22 cellular contexts compared by ENCODE assay signal in genomic region chr13:38473305-38473704, GRCh38.
DNase-seq lines count a peak whose midpoint lies in the region; ATAC-seq, FAIRE-seq and TF ChIP-seq lines count a peak whose summit lies in the region.
"Had no signal": no experiment of that assay in that cellular context is flagged by ENCODE, and none has a peak within 500 bp of the region (broad histone marks: within the 10 kb centered on the region; RNA-seq: fewer than 3 reads in every experiment).

No MANE protein-coding gene starts in this region.

- no peak overlapping the region for H4K5ac ChIP-seq in H1 (ENCODE audit: insufficient read length, low read depth, low read length)

- no peak overlapping the region for H3K4me3 Mint-ChIP-seq in stimulated activated naive CD8-positive, alpha-beta T cell treated with anti-CD3 and anti-CD28 coated beads, Interleukin-15, amount 100 ng/mL, for 72 hours
- H3K4me3 Mint-ChIP-seq: B cell; CD4-positive, CD25-positive, alpha-beta regulatory T cell; CD8-positive, alpha-beta T cell; HFFc6 had no signal

- intact Hi-C loops in HepG2 (cut with micrococcal nuclease; ENCODE audit: unreplicated experiment) (no loop called here), right lobe of liver (cut with DNase I) (no loop called here), heart right ventricle (cut with DNase I) (loop anchor here in 1 of 10 donors (5.0 kb wide), 1 partner anchor 326 kb away; no protein-coding TSS in a partner anchor)

- no peak overlapping the region for H3K14ac ChIP-seq in H1 (ENCODE audit: insufficient read length)

- no peak overlapping the region for H3K4ac ChIP-seq in H1 (replicated peaks; ENCODE audit: insufficient read length, low read depth, low read length)

- in situ Hi-C loops in HepG2 (cut with HindIII; ENCODE audit: extremely low pct_ligation_motif_present, low pct_unique_long_range_greater_than_20kb), result no loop called here

- no peak overlapping the region for H2BK20ac ChIP-seq in H1 (ENCODE audit: low read length)

- CTCF ChIA-PET in HepG2 (lab: Yijun Ruan, JAX; ENCODE audit: low intra/inter-chr PET ratio, low total read pairs), result no interaction called here
- CTCF ChIA-PET in H1 (lab: Charles Lee; ENCODE audit: partially characterized antibody), result interaction anchor here (1.3 kb wide), 1 partner anchor 15 kb away, joined by 3 read pairs; no protein-coding TSS in a partner anchor

- H2BK12ac ChIP-seq in H1 (ENCODE audit: low read depth, low read length), result no peak overlapping the region

- FAIRE-seq in HepG2 (lab: Jason Lieb, UNC), result no peak
- no peak for FAIRE-seq in H1 (lab: Jason Lieb, UNC)
- FAIRE-seq: GM12892, H54 had no signal

- H2AK5ac ChIP-seq in H1 (ENCODE audit: low read depth, low read length), result no peak overlapping the region

- no peaks in the 10 kb centered on the region for H3K4me1 Mint-ChIP-seq in stimulated activated naive CD8-positive, alpha-beta T cell treated with anti-CD3 and anti-CD28 coated beads, Interleukin-15, amount 100 ng/mL, for 72 hours
- H3K4me1 Mint-ChIP-seq: B cell; CD4-positive, CD25-positive, alpha-beta regulatory T cell had no signal

- no peak overlapping the region for H3K23ac ChIP-seq in H1 (ENCODE audit: insufficient read length)

- no peaks in the 10 kb centered on the region for H3K79me1 ChIP-seq in H1 (ENCODE audit: low read depth, low read length)

- H2AFZ ChIP-seq in HepG2 (ENCODE audit: low read length) (no peak overlapping the region), H1 (ENCODE audit: low read length) (peak overlapping the region; percentile 81)
- H2AFZ ChIP-seq: GM23248 had no signal

- TF ChIP-seq POLR2A in HepG2 (IDR thresholded peaks at IDR 0.05; ENCODE audit: insufficient read depth in 1 of 2, low read depth in 2 of 2, low read length in 2 of 2), result no peak
- TF ChIP-seq POLR2A in right lobe of liver (IDR thresholded peaks at IDR 0.05), result no peak
- TF ChIP-seq POLR2A in H1 (IDR thresholded peaks at IDR 0.05; ENCODE audit: control extremely low read depth in 1 of 2, low read depth in 2 of 2, low read length in 2 of 2), result no peak

- POLR2A ChIA-PET in HepG2 (lab: Yijun Ruan, JAX) (no interaction called here), H1 (lab: Charles Lee; ENCODE audit: partially characterized antibody) (interaction anchor here (0.6 kb wide), 1 partner anchor 15 kb away, joined by 3 read pairs; no protein-coding TSS in a partner anchor)

- TF ChIP-seq RAD21 in HepG2 (CRISPR knock-in tag; IDR thresholded peaks at IDR 0.05) (no peak), H1 (IDR thresholded peaks at IDR 0.05 in 1 of 2, conservative IDR thresholded peaks at IDR 0.05 in 1 of 2; ENCODE audit: low read depth in 2 of 2, low read length in 2 of 2) (no peak)

- no peak overlapping the region for H4K8ac ChIP-seq in H1 (ENCODE audit: extremely low read depth, insufficient read depth, low read length)

- H4K20me1 ChIP-seq in HepG2 (ENCODE audit: insufficient read depth, low read length) (no peaks in the 10 kb centered on the region), H1 (replicated peaks in 1 of 2; ENCODE audit: control insufficient read depth in 1 of 2, insufficient read depth in 2 of 2, low read length in 2 of 2) (no peaks in the 10 kb centered on the region)
- H4K20me1 ChIP-seq: BLaER1 had no signal

- H3K79me2 ChIP-seq in HepG2 (ENCODE audit: insufficient read depth, low read length), result no peaks in the 10 kb centered on the region
- H3K79me2 ChIP-seq in H1 (ENCODE audit: control insufficient read depth in 1 of 2, insufficient read depth in 2 of 2, low read length in 2 of 2), result no peaks in the 10 kb centered on the region

- no peak overlapping the region for H3K18ac ChIP-seq in H1 (ENCODE audit: extremely low read depth, low read length)

- H3K4me1 ChIP-seq in HepG2 (ENCODE audit: insufficient read depth, low read length), result no peaks in the 10 kb centered on the region
- H3K4me1 ChIP-seq in right lobe of liver, result no peaks in the 10 kb centered on the region
- no peaks in the 10 kb centered on the region for H3K4me1 ChIP-seq in H1 (replicated peaks in 1 of 4; ENCODE audit: control insufficient read depth in 3 of 4, insufficient read depth in 4 of 4, low read length in 3 of 4)
- no peaks in the 10 kb centered on the region for H3K4me1 ChIP-seq in heart right ventricle
- H3K4me1 ChIP-seq: BLaER1, Caco-2, HAP-1 had no signal

- H4K91ac ChIP-seq in H1 (replicated peaks; ENCODE audit: insufficient read length, low read length), result no peak overlapping the region

- H3K36me3 ChIP-seq in HepG2 (replicated peaks in 1 of 2; ENCODE audit: control insufficient read depth in 1 of 2, insufficient read depth in 2 of 2, low read length in 2 of 2) (no peaks in the 10 kb centered on the region), right lobe of liver (no peaks in the 10 kb centered on the region), H1 (ENCODE audit: control insufficient read depth in 2 of 4, insufficient read depth in 4 of 4, low read length in 3 of 4) (no peaks in the 10 kb centered on the region), heart right ventricle (no peaks in the 10 kb centered on the region)
- H3K36me3 ChIP-seq: BLaER1, HAP-1 had no signal

- H3K9me3 ChIP-seq in HepG2 (ENCODE audit: low read length), result no peaks in the 10 kb centered on the region
- H3K9me3 ChIP-seq in right lobe of liver, result no peaks in the 10 kb centered on the region
- no peaks in the 10 kb centered on the region; a peak in 1 of 4 replicates for H3K9me3 ChIP-seq in H1 (ENCODE audit: insufficient read depth in 2 of 2, low read depth in 1 of 2, low read length in 1 of 2)
- no peaks in the 10 kb centered on the region for H3K9me3 ChIP-seq in heart right ventricle
- H3K9me3 ChIP-seq: BLaER1, Caco-2, HAP-1 had no signal

- no peaks in the 10 kb centered on the region for H3K9me3 Mint-ChIP-seq in stimulated activated naive CD8-positive, alpha-beta T cell treated with anti-CD3 and anti-CD28 coated beads, Interleukin-15, amount 100 ng/mL, for 72 hours
- H3K9me3 Mint-ChIP-seq: CD4-positive, CD25-positive, alpha-beta regulatory T cell; CD8-positive, alpha-beta T cell; HFFc6 had no signal

- no peaks in the 10 kb centered on the region for H3K23me2 ChIP-seq in H1 (ENCODE audit: low read depth, low read length)

- TF ChIP-seq CTCF in HepG2 (CRISPR knock-in tag; IDR thresholded peaks at IDR 0.05), result no peak
- TF ChIP-seq CTCF in right lobe of liver (IDR thresholded peaks at IDR 0.05), result no peak
- TF ChIP-seq CTCF in H1 (IDR thresholded peaks at IDR 0.05; ENCODE audit: control extremely low read depth in 1 of 3, insufficient read depth in 1 of 3, low read depth in 1 of 3, low read length in 3 of 3), result no peak
- no peak for TF ChIP-seq CTCF in heart right ventricle (IDR thresholded peaks at IDR 0.05)
- no peak for TF ChIP-seq CTCF in foreskin fibroblast (IDR thresholded peaks at IDR 0.05; ENCODE audit: low read depth, low read length)

- H3K4me2 ChIP-seq in HepG2 (ENCODE audit: low read depth, low read length), result no peak overlapping the region
- H3K4me2 ChIP-seq in H1 (ENCODE audit: insufficient read depth in 1 of 2, low read depth in 2 of 2, low read length in 2 of 2), result no peak overlapping the region
- H3K4me2 ChIP-seq: BLaER1 had no signal

- BruUV-seq in HepG2 (replicated peaks; lab: Mats Ljungman, UMichigan), result no TSS peak

- H2BK5ac ChIP-seq in H1 (ENCODE audit: low read depth, low read length), result no peak overlapping the region

- ATAC-seq in HepG2 (no peak), right lobe of liver (no peak), heart right ventricle (no peak)
- ATAC-seq in stimulated activated naive CD8-positive, alpha-beta T cell treated with anti-CD3 and anti-CD28 coated beads, Interleukin-15, amount 100 ng/mL, for 72 hours, result no peak
- ATAC-seq: CD8-positive, alpha-beta T cell had no signal

- no peak overlapping the region for H2BK15ac ChIP-seq in H1 (ENCODE audit: low read length)

- 24% methylated on average over 5 of the region's 5 CpGs for WGBS in HepG2 (ENCODE audit: low lambda C conversion rate)
- 68% methylated on average over 4 of the region's 5 CpGs for WGBS in right lobe of liver (ENCODE audit: insufficient coverage, low coverage, low lambda C conversion rate, missing lambda C conversion rate)
- 97% methylated on average over 5 of the region's 5 CpGs; no CpG with 5 or more reads in 1 of the 2 experiments for WGBS in H1 (ENCODE audit: extremely low coverage in 1 of 2, insufficient coverage in 1 of 2, insufficient read length in 1 of 2, insufficient replicate concordance in 2 of 2, low coverage in 1 of 2, low lambda C conversion rate in 2 of 2, missing lambda C conversion rate in 1 of 2), 2 experiments
- 89 to 91% methylated on average over 5 of the region's 5 CpGs for WGBS in heart right ventricle, 2 donors

- DNase-seq in HepG2 (ENCODE audit: low spot score) (no peak), right lobe of liver (no peak), NCI-H226 (peak; percentile 1), H1 (ENCODE audit: low read depth in 1 of 2, low spot score in 2 of 2) (no peak), renal cortical epithelial cell (ENCODE audit: low read depth) (peak; percentile 6), heart right ventricle (no peak), foreskin fibroblast (no peak)
- DNase-seq in stimulated activated naive CD8-positive, alpha-beta T cell treated with anti-CD3 and anti-CD28 coated beads, Interleukin-15, amount 100 ng/mL, for 72 hours, result no peak
- DNase-seq: Caco-2; CD4-positive, CD25-positive, alpha-beta regulatory T cell; CD8-positive, alpha-beta T cell; DMS153; DND-41; GM23248; HFFc6 had no signal

- H3K27me3 ChIP-seq in HepG2 (ENCODE audit: control insufficient read depth in 1 of 2, insufficient read depth in 2 of 2, low read length in 2 of 2), result no peaks in the 10 kb centered on the region
- H3K27me3 ChIP-seq in right lobe of liver, result no peaks in the 10 kb centered on the region
- H3K27me3 ChIP-seq in H1 (replicated peaks in 1 of 4; ENCODE audit: control insufficient read depth in 3 of 4, extremely low read depth in 1 of 4, insufficient read depth in 3 of 4, low read length in 3 of 4), result no peaks in the 10 kb centered on the region
- H3K27me3 ChIP-seq in heart right ventricle, result no peaks in the 10 kb centered on the region
- H3K27me3 ChIP-seq: BLaER1 had no signal

- H3K4me3 ChIP-seq in HepG2 (replicated peaks in 1 of 3; ENCODE audit: insufficient read depth in 1 of 3, low read depth in 2 of 3, low read length in 3 of 3) (no peak overlapping the region), right lobe of liver (no peak overlapping the region), H1 (ENCODE audit: extremely low read depth in 1 of 4, insufficient read depth in 2 of 4, low read depth in 3 of 4, low read length in 4 of 4) (no peak overlapping the region), heart right ventricle (no peak overlapping the region), foreskin fibroblast (ENCODE audit: low read depth in 1 of 2, low read length in 2 of 2) (no peak overlapping the region)
- H3K4me3 ChIP-seq: BLaER1, GM23248, HAP-1 had no signal

- no peak for TF ChIP-seq EP300 in HepG2 (IDR thresholded peaks at IDR 0.05; ENCODE audit: low read depth in 2 of 2, low read length in 2 of 2)
- no peak for TF ChIP-seq EP300 in HepG2 (CRISPR knock-in tag; IDR thresholded peaks at IDR 0.05; ENCODE audit: borderline replicate concordance)
- no peak for TF ChIP-seq EP300 in H1 (IDR thresholded peaks at IDR 0.05; ENCODE audit: borderline replicate concordance in 1 of 2, low read depth in 2 of 2, low read length in 2 of 2)

- no peaks in the 10 kb centered on the region for H3K27me3 Mint-ChIP-seq in stimulated activated naive CD8-positive, alpha-beta T cell treated with anti-CD3 and anti-CD28 coated beads, Interleukin-15, amount 100 ng/mL, for 72 hours
- H3K27me3 Mint-ChIP-seq: B cell; CD4-positive, CD25-positive, alpha-beta regulatory T cell had no signal

- H3K27ac Mint-ChIP-seq in stimulated activated naive CD8-positive, alpha-beta T cell treated with anti-CD3 and anti-CD28 coated beads, Interleukin-15, amount 100 ng/mL, for 72 hours, result no peak overlapping the region
- H3K27ac Mint-ChIP-seq: B cell; CD4-positive, CD25-positive, alpha-beta regulatory T cell; CD8-positive, alpha-beta T cell; HFFc6 had no signal

- H3K9ac ChIP-seq in HepG2 (ENCODE audit: insufficient read depth, low read depth, low read length), result no peak overlapping the region
- no peak overlapping the region for H3K9ac ChIP-seq in H1 (replicated peaks in 1 of 4; ENCODE audit: extremely low read depth in 1 of 4, low read depth in 3 of 4, low read length in 3 of 4)
- H3K9ac ChIP-seq: BLaER1, GM23248 had no signal

- no peak overlapping the region for H3K56ac ChIP-seq in H1 (replicated peaks; ENCODE audit: insufficient read length, low read depth, low read length)

- H2BK120ac ChIP-seq in H1 (replicated peaks; ENCODE audit: low read depth, low read length), result no peak overlapping the region

- H3K27ac ChIP-seq in HepG2 (ENCODE audit: extremely low read length, insufficient read depth, low read length), result no peak overlapping the region
- H3K27ac ChIP-seq in right lobe of liver, result no peak overlapping the region
- H3K27ac ChIP-seq in H1 (ENCODE audit: low read depth, low read length), result no peak overlapping the region
- no peak overlapping the region for H3K27ac ChIP-seq in heart right ventricle
- H3K27ac ChIP-seq: 22Rv1, BLaER1, C4-2B, GM23248 had no signal

Comparison
In these comparisons a context has a peak if more than half of its experiments do, and no peak if none do; other contexts are left out.
1. DNase-seq: peak in NCI-H226 (single experiment) and renal cortical epithelial cell (single experiment); none in HepG2 (single experiment), right lobe of liver (0 of 3), H1 (0 of 2), heart right ventricle (0 of 2), foreskin fibroblast (0 of 2) and stimulated activated naive CD8-positive, alpha-beta T cell treated with anti-CD3 and anti-CD28 coated beads, Interleukin-15, amount 100 ng/mL, for 72 hours (0 of 2).
2. Of the 41 proteins assayed by ChIP-seq in both HepG2 and H1: peak only in HepG2: CEBPB; only in H1: none; in both: none; in neither: 40.